1 cellular context compared by ENCODE assay signal in the genomic region with DNA sequence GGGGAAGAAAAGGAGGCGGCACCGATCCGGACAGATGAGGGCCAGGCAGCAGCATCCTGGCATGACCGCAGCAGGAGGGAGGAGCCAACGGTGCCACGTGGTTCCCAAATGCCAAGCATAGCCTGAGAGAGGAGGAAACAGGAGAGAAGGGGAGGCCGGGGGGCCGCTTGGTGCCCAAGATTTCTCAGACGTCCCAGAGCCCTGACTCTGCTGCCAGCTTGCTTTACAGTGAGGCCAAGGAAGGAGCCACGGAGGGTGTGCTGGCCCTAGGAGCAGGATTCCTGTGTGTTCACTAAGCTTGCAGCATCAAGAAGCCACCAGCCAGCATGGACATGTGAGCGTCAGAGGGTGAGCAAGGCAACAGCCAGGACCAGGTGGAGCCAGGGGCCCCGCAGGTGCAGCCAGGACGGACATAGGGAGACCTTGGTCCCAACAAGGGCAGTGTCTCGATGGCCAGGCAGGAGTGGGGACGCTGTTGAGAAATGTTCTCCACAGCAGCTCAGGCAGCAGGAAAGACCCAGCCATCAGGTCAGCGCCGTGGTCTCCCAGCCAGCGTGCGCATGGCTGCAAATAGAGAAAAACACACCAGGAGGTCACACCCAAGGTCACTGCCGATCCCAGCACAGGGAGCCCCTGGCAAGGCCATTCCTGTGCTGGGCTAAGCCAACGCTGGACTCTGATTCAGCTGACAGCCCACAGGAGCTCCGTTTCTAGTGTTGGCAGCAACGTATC.
TF ChIP-seq lines count a peak whose summit lies in the region.

No MANE protein-coding gene starts in this region.

TF ChIP-seq in WTC11, 78 proteins besides CTCF, POLR2A, EP300 and RAD21 (continued from another document):
- TF ChIP-seq AFF4 (CRISPR knock-in tag; IDR thresholded peaks at IDR 0.05; ENCODE audit: borderline replicate concordance) = no peak
- TF ChIP-seq, protein P1, sequence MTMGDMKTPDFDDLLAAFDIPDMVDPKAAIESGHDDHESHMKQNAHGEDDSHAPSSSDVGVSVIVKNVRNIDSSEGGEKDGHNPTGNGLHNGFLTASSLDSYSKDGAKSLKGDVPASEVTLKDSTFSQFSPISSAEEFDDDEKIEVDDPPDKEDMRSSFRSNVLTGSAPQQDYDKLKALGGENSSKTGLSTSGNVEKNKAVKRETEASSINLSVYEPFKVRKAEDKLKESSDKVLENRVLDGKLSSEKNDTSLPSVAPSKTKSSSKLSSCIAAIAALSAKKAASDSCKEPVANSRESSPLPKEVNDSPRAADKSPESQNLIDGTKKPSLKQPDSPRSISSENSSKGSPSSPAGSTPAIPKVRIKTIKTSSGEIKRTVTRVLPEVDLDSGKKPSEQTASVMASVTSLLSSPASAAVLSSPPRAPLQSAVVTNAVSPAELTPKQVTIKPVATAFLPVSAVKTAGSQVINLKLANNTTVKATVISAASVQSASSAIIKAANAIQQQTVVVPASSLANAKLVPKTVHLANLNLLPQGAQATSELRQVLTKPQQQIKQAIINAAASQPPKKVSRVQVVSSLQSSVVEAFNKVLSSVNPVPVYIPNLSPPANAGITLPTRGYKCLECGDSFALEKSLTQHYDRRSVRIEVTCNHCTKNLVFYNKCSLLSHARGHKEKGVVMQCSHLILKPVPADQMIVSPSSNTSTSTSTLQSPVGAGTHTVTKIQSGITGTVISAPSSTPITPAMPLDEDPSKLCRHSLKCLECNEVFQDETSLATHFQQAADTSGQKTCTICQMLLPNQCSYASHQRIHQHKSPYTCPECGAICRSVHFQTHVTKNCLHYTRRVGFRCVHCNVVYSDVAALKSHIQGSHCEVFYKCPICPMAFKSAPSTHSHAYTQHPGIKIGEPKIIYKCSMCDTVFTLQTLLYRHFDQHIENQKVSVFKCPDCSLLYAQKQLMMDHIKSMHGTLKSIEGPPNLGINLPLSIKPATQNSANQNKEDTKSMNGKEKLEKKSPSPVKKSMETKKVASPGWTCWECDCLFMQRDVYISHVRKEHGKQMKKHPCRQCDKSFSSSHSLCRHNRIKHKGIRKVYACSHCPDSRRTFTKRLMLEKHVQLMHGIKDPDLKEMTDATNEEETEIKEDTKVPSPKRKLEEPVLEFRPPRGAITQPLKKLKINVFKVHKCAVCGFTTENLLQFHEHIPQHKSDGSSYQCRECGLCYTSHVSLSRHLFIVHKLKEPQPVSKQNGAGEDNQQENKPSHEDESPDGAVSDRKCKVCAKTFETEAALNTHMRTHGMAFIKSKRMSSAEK (CRISPR knock-in tag; IDR thresholded peaks at IDR 0.05; ENCODE audit: borderline replicate concordance) = no peak
- no peak for TF ChIP-seq ZBTB43 (CRISPR knock-in tag; IDR thresholded peaks at IDR 0.05)
- TF ChIP-seq, protein P2, sequence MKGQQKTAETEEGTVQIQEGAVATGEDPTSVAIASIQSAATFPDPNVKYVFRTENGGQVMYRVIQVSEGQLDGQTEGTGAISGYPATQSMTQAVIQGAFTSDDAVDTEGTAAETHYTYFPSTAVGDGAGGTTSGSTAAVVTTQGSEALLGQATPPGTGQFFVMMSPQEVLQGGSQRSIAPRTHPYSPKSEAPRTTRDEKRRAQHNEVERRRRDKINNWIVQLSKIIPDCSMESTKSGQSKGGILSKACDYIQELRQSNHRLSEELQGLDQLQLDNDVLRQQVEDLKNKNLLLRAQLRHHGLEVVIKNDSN (CRISPR knock-in tag; IDR thresholded peaks at IDR 0.05) = no peak
- no peak for TF ChIP-seq E2F1 (CRISPR knock-in tag; IDR thresholded peaks at IDR 0.05)
- TF ChIP-seq ZNF317 (CRISPR knock-in tag; IDR thresholded peaks at IDR 0.05; ENCODE audit: borderline replicate concordance, low read depth) = no peak
- no peak for TF ChIP-seq ZNF396 (CRISPR knock-in tag; IDR thresholded peaks at IDR 0.05; ENCODE audit: borderline replicate concordance)
- TF ChIP-seq, protein P3, sequence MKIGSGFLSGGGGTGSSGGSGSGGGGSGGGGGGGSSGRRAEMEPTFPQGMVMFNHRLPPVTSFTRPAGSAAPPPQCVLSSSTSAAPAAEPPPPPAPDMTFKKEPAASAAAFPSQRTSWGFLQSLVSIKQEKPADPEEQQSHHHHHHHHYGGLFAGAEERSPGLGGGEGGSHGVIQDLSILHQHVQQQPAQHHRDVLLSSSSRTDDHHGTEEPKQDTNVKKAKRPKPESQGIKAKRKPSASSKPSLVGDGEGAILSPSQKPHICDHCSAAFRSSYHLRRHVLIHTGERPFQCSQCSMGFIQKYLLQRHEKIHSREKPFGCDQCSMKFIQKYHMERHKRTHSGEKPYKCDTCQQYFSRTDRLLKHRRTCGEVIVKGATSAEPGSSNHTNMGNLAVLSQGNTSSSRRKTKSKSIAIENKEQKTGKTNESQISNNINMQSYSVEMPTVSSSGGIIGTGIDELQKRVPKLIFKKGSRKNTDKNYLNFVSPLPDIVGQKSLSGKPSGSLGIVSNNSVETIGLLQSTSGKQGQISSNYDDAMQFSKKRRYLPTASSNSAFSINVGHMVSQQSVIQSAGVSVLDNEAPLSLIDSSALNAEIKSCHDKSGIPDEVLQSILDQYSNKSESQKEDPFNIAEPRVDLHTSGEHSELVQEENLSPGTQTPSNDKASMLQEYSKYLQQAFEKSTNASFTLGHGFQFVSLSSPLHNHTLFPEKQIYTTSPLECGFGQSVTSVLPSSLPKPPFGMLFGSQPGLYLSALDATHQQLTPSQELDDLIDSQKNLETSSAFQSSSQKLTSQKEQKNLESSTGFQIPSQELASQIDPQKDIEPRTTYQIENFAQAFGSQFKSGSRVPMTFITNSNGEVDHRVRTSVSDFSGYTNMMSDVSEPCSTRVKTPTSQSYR (CRISPR knock-in tag; IDR thresholded peaks at IDR 0.05) = no peak
- TF ChIP-seq ZNF121 (CRISPR knock-in tag; IDR thresholded peaks at IDR 0.05) = no peak
- no peak for TF ChIP-seq PREB (CRISPR knock-in tag; IDR thresholded peaks at IDR 0.05; ENCODE audit: borderline replicate concordance)
- no peak for TF ChIP-seq CBFB (CRISPR knock-in tag; IDR thresholded peaks at IDR 0.05; ENCODE audit: low read depth)
- TF ChIP-seq, protein P4, sequence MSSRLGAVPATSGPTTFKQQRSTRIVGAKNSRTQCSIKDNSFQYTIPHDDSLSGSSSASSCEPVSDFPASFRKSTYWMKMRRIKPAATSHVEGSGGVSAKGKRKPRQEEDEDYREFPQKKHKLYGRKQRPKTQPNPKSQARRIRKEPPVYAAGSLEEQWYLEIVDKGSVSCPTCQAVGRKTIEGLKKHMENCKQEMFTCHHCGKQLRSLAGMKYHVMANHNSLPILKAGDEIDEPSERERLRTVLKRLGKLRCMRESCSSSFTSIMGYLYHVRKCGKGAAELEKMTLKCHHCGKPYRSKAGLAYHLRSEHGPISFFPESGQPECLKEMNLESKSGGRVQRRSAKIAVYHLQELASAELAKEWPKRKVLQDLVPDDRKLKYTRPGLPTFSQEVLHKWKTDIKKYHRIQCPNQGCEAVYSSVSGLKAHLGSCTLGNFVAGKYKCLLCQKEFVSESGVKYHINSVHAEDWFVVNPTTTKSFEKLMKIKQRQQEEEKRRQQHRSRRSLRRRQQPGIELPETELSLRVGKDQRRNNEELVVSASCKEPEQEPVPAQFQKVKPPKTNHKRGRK (CRISPR knock-in tag; IDR thresholded peaks at IDR 0.05; ENCODE audit: borderline replicate concordance) = no peak
- TF ChIP-seq, protein P5, sequence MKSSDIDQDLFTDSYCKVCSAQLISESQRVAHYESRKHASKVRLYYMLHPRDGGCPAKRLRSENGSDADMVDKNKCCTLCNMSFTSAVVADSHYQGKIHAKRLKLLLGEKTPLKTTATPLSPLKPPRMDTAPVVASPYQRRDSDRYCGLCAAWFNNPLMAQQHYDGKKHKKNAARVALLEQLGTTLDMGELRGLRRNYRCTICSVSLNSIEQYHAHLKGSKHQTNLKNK (CRISPR knock-in tag; IDR thresholded peaks at IDR 0.05) = no peak
- no peak for TF ChIP-seq ETV6 (CRISPR knock-in tag; IDR thresholded peaks at IDR 0.05)
